39 cellular contexts compared by ENCODE assay signal in genomic region chr19:31664997-31665396, GRCh38.
"Had no signal": no experiment of that assay in that cellular context is flagged by ENCODE, and none has a peak within 500 bp of the region (broad histone marks: within the 10 kb centered on the region; RNA-seq: fewer than 3 reads in every experiment).

No MANE protein-coding gene starts in this region.

- FAIRE-seq: astrocyte, bronchial epithelial cell had no signal

- H3K27ac Mint-ChIP-seq: activated naive CD4-positive, alpha-beta T cell treated with anti-CD3 and anti-CD28 coated beads for 36 hours; activated naive CD4-positive, alpha-beta T cell treated with anti-CD3 and anti-CD28 coated beads, Interleukin-2, amount 10 ng/mL, durations not matched to agents 7 days and 5 days; activated naive CD4-positive, alpha-beta T cell treated with anti-CD3 and anti-CD28 coated beads, Interleukin-2, amount 50 U/mL, for 24 hours; activated naive CD4-positive, alpha-beta T cell treated with anti-CD3 and anti-CD28 coated beads, Interleukin-2, amount 50 U/mL, for 72 hours; activated naive CD8-positive, alpha-beta T cell; activated naive CD8-positive, alpha-beta T cell treated with anti-CD3 and anti-CD28 coated beads for 36 hours; activated naive CD8-positive, alpha-beta T cell treated with anti-CD3 and anti-CD28 coated beads, Interleukin-2, amount 10 ng/mL, durations not matched to agents 7 days and 5 days; activated naive CD8-positive, alpha-beta T cell treated with anti-CD3 and anti-CD28 coated beads, Interleukin-2, amount 50 U/mL, for 24 hours; activated T-cell treated with anti-CD3 and anti-CD28 coated beads, Interleukin-2, amount 50 U/mL, for 24 hours; activated T-cell treated with anti-CD3 and anti-CD28 coated beads, Interleukin-2, amount 50 U/mL, for 72 hours; activated T-helper 1 cell treated with anti-CD3 and anti-CD28 coated beads, Interleukin-12 subunit alpha, Interleukin-12 subunit beta, Interleukin-2, Interleukin-4 antibody, amounts not matched to agents 30 ng/mL and 10 ng/mL and 1 ng/mL, durations not matched to agents 14 hours and 24 hours and 36 hours; activated T-helper 17 cell treated with anti-CD3 and anti-CD28 coated beads, Interleukin-2, amount 50 U/mL, for 72 hours; activated T-helper 2 cell treated with anti-CD3 and anti-CD28 coated beads, Interferon-gamma antibody, Interleukin-2, Interleukin-4, amounts not matched to agents 10 μg/mL and 5 μg/mL and 100 μg/mL, durations not matched to agents 14 hours and 24 hours and 36 hours; brain had no signal

- H3K27me3 ChIP-seq: adrenal gland, ascending aorta, body of pancreas, brain microvascular endothelial cell, breast epithelium, cardiac muscle cell had no signal

- H3K4me3 Mint-ChIP-seq: activated naive CD4-positive, alpha-beta T cell treated with anti-CD3 and anti-CD28 coated beads for 36 hours; activated naive CD4-positive, alpha-beta T cell treated with anti-CD3 and anti-CD28 coated beads, Interleukin-2, amount 10 ng/mL, durations not matched to agents 7 days and 5 days; activated naive CD4-positive, alpha-beta T cell treated with anti-CD3 and anti-CD28 coated beads, Interleukin-2, amount 50 U/mL, for 24 hours; activated naive CD8-positive, alpha-beta T cell; activated naive CD8-positive, alpha-beta T cell treated with anti-CD3 and anti-CD28 coated beads for 36 hours; activated naive CD8-positive, alpha-beta T cell treated with anti-CD3 and anti-CD28 coated beads, Interleukin-2, amount 10 ng/mL, durations not matched to agents 7 days and 5 days; activated naive CD8-positive, alpha-beta T cell treated with anti-CD3 and anti-CD28 coated beads, Interleukin-2, amount 50 U/mL, for 24 hours; activated T-cell treated with anti-CD3 and anti-CD28 coated beads, Interleukin-2, amount 50 U/mL, for 24 hours; activated T-cell treated with anti-CD3 and anti-CD28 coated beads, Interleukin-2, amount 50 U/mL, for 4 hours; activated T-cell treated with anti-CD3 and anti-CD28 coated beads, Interleukin-2, amount 50 U/mL, for 72 hours; activated T-helper 1 cell treated with anti-CD3 and anti-CD28 coated beads, Interleukin-12 subunit alpha, Interleukin-12 subunit beta, Interleukin-2, Interleukin-4 antibody, amounts not matched to agents 30 ng/mL and 10 ng/mL and 1 ng/mL, durations not matched to agents 14 hours and 24 hours and 36 hours; activated T-helper 17 cell treated with anti-CD3 and anti-CD28 coated beads, Interleukin-2, amount 50 U/mL, for 72 hours; brain; central memory CD8-positive, alpha-beta T cell had no signal

- H3K27me3 Mint-ChIP-seq: activated naive CD4-positive, alpha-beta T cell treated with anti-CD3 and anti-CD28 coated beads, Interleukin-2, amount 10 ng/mL, durations not matched to agents 7 days and 5 days; activated naive CD8-positive, alpha-beta T cell; activated naive CD8-positive, alpha-beta T cell treated with anti-CD3 and anti-CD28 coated beads for 36 hours; activated naive CD8-positive, alpha-beta T cell treated with anti-CD3 and anti-CD28 coated beads, Interleukin-2, amount 10 ng/mL, durations not matched to agents 7 days and 5 days; activated naive CD8-positive, alpha-beta T cell treated with anti-CD3 and anti-CD28 coated beads, Interleukin-2, amount 50 U/mL, for 24 hours; activated T-cell treated with anti-CD3 and anti-CD28 coated beads, Interleukin-2, amount 50 U/mL, for 24 hours; brain; central memory CD8-positive, alpha-beta T cell had no signal

- H3K36me3 Mint-ChIP-seq: activated naive CD4-positive, alpha-beta T cell treated with anti-CD3 and anti-CD28 coated beads, Interleukin-2, amount 10 ng/mL, durations not matched to agents 7 days and 5 days; activated naive CD4-positive, alpha-beta T cell treated with anti-CD3 and anti-CD28 coated beads, Interleukin-2, amount 50 U/mL, for 24 hours; activated naive CD4-positive, alpha-beta T cell treated with anti-CD3 and anti-CD28 coated beads, Interleukin-2, amount 50 U/mL, for 72 hours; activated naive CD8-positive, alpha-beta T cell; activated naive CD8-positive, alpha-beta T cell treated with anti-CD3 and anti-CD28 coated beads for 36 hours; activated naive CD8-positive, alpha-beta T cell treated with anti-CD3 and anti-CD28 coated beads, Interleukin-2, amount 10 ng/mL, durations not matched to agents 7 days and 5 days; brain had no signal

- DNase-seq: activated effector memory CD4-positive, alpha-beta T cell treated with anti-CD3 and anti-CD28 coated beads, Interleukin-2, amount 50 U/mL, for 16 hours; activated effector memory CD4-positive, alpha-beta T cell treated with Interleukin-2 at 50 U/mL for 16 hours; activated gamma-delta T cell; activated gamma-delta T cell treated with Interleukin-2 at 50 U/mL for 16 hours; activated naive CD4-positive, alpha-beta T cell; activated naive CD4-positive, alpha-beta T cell treated with anti-CD3 and anti-CD28 coated beads for 36 hours; activated naive CD4-positive, alpha-beta T cell treated with anti-CD3 and anti-CD28 coated beads, Interleukin-2, amount 10 ng/mL, durations not matched to agents 7 days and 5 days; activated naive CD4-positive, alpha-beta T cell treated with anti-CD3 and anti-CD28 coated beads, Interleukin-2, amount 50 U/mL, for 16 hours; activated naive CD4-positive, alpha-beta T cell treated with Interleukin-2 at 50 U/mL for 16 hours; activated naive CD8-positive, alpha-beta T cell treated with anti-CD3 and anti-CD28 coated beads for 36 hours; activated naive CD8-positive, alpha-beta T cell treated with anti-CD3 and anti-CD28 coated beads, Interleukin-2, amount 10 ng/mL, durations not matched to agents 7 days and 5 days; activated naive CD8-positive, alpha-beta T cell treated with anti-CD3 and anti-CD28 coated beads, Interleukin-2, amount 50 U/mL, for 24 hours; activated T-cell treated with anti-CD3 and anti-CD28 coated beads, Interleukin-2, amount 50 U/mL, for 1 hour; activated T-cell treated with anti-CD3 and anti-CD28 coated beads, Interleukin-2, amount 50 U/mL, for 24 hours; activated T-cell treated with anti-CD3 and anti-CD28 coated beads, Interleukin-2, amount 50 U/mL, for 4 hours; activated T-cell treated with anti-CD3 and anti-CD28 coated beads, Interleukin-2, amount 50 U/mL, for 48 hours; activated T-cell treated with anti-CD3 and anti-CD28 coated beads, Interleukin-2, amount 50 U/mL, for 72 hours; adrenal gland; amniotic stem cell; amygdala; anterior cingulate cortex; aorta; body of pancreas; brain microvascular endothelial cell; central memory CD4-positive, alpha-beta T cell; cerebellar nuclear complex had no signal

- H3K4me3 ChIP-seq: adrenal gland, ascending aorta, body of pancreas, breast epithelium, cardiac muscle cell had no signal

- H3K4me1 Mint-ChIP-seq: activated naive CD4-positive, alpha-beta T cell treated with anti-CD3 and anti-CD28 coated beads, Interleukin-2, amount 10 ng/mL, durations not matched to agents 7 days and 5 days; activated naive CD4-positive, alpha-beta T cell treated with anti-CD3 and anti-CD28 coated beads, Interleukin-2, amount 50 U/mL, for 24 hours; activated naive CD8-positive, alpha-beta T cell treated with anti-CD3 and anti-CD28 coated beads for 36 hours; activated naive CD8-positive, alpha-beta T cell treated with anti-CD3 and anti-CD28 coated beads, Interleukin-2, amount 10 ng/mL, durations not matched to agents 7 days and 5 days; activated naive CD8-positive, alpha-beta T cell treated with anti-CD3 and anti-CD28 coated beads, Interleukin-2, amount 50 U/mL, for 24 hours; activated T-helper 17 cell treated with anti-CD3 and anti-CD28 coated beads, Interleukin-2, amount 50 U/mL, for 72 hours; brain; central memory CD8-positive, alpha-beta T cell had no signal

- ATAC-seq: activated naive CD4-positive, alpha-beta T cell treated with anti-CD3 and anti-CD28 coated beads, Interleukin-2, amount 50 U/mL, for 72 hours; activated naive CD8-positive, alpha-beta T cell treated with anti-CD3 and anti-CD28 coated beads, Interleukin-2, amount 50 U/mL, for 24 hours; activated T-cell treated with anti-CD3 and anti-CD28 coated beads, Interleukin-2, amount 50 U/mL, for 4 hours; activated T-cell treated with anti-CD3 and anti-CD28 coated beads, Interleukin-2, amount 50 U/mL, for 72 hours; activated T-helper 17 cell treated with anti-CD3 and anti-CD28 coated beads, Interleukin-2, amount 50 U/mL, for 72 hours; body of pancreas had no signal

- H3K27ac ChIP-seq: adrenal gland, ascending aorta, body of pancreas, brain microvascular endothelial cell, breast epithelium, cardiac muscle cell had no signal

- H3K9me3 ChIP-seq: adrenal gland, ascending aorta, body of pancreas, breast epithelium had no signal

- H3K9me3 Mint-ChIP-seq: activated naive CD4-positive, alpha-beta T cell treated with anti-CD3 and anti-CD28 coated beads for 36 hours; activated naive CD4-positive, alpha-beta T cell treated with anti-CD3 and anti-CD28 coated beads, Interleukin-2, amount 50 U/mL, for 24 hours; activated naive CD8-positive, alpha-beta T cell treated with anti-CD3 and anti-CD28 coated beads for 36 hours; activated T-cell treated with anti-CD3 and anti-CD28 coated beads, Interleukin-2, amount 50 U/mL, for 24 hours; activated T-cell treated with anti-CD3 and anti-CD28 coated beads, Interleukin-2, amount 50 U/mL, for 4 hours; activated T-helper 17 cell treated with anti-CD3 and anti-CD28 coated beads, Interleukin-2, amount 50 U/mL, for 72 hours; activated T-helper 2 cell treated with anti-CD3 and anti-CD28 coated beads, Interferon-gamma antibody, Interleukin-2, Interleukin-4, amounts not matched to agents 10 μg/mL and 5 μg/mL and 100 μg/mL, durations not matched to agents 14 hours and 24 hours and 36 hours; brain; central memory CD8-positive, alpha-beta T cell had no signal

- H3K36me3 ChIP-seq: adrenal gland, ascending aorta, brain microvascular endothelial cell, breast epithelium, cardiac muscle cell had no signal

- H3K4me1 ChIP-seq: adrenal gland, ascending aorta, body of pancreas, breast epithelium had no signal
